Comparison of ENCODE assay signal across 12 cellular contexts in the genomic region with DNA sequence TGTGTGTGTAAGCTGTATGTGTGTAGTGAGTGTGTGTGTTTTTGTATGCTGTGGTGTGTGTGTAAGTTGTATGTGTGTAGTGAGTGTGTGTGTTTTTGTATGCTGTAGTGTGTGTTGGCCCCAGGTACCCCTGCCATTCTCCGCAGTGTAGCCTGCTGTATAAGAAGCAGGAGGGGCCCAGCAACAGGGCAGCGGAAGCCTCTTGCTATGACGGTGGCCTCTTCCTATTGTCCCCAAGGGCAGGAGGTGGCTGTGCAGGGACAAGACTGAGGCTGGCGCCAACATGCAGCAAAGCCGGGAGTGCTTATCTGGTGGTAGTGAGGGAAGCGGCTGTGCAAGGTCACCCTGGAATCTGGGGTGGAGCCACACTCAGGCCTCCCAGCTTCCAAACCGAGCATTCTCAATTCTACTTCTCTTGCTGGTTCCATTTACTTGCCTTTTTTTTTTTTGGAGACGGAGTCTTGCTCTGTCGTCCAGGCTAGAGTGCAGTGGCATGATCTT. TPM values are rescaled to one million over a fixed set of nuclear protein-coding genes. Genes with fewer than 3 reads are reported as not detected.
A peak's percentile ranks its signal among the peaks of the same experiment; 100 is the strongest.
DNase-seq lines count a peak whose midpoint lies in the region; ATAC-seq and TF ChIP-seq lines count a peak whose summit lies in the region.
"Had no signal": no experiment of that assay in that cellular context is flagged by ENCODE, and none has a peak within 500 bp of the region (broad histone marks: within the 10 kb centered on the region; RNA-seq: fewer than 3 reads in every experiment).

No MANE protein-coding gene starts in this region.

- in situ Hi-C loops in Caki2 (cut with HindIII; ENCODE audit: low pct_unique_long_range_greater_than_20kb, low sequenced_read_pairs): no loop called here

- TF ChIP-seq CTCF in fibroblast of lung (conservative IDR thresholded peaks at IDR 0.05 in 1 of 2, IDR thresholded peaks at IDR 0.05 in 1 of 2; ENCODE audit: low read depth in 1 of 2, low read length in 2 of 2): no peak
- no peak for TF ChIP-seq CTCF in neural progenitor cell (IDR thresholded peaks at IDR 0.05)

- no peak overlapping the region for H3K27ac Mint-ChIP-seq in neural progenitor cell

- no peak overlapping the region for H3K4me3 ChIP-seq in fibroblast of lung (replicated peaks in 1 of 4; ENCODE audit: control extremely low read depth in 1 of 4, insufficient read depth in 1 of 4, low read depth in 3 of 4, low read length in 4 of 4)
- H3K4me3 ChIP-seq in neural progenitor cell: no peak overlapping the region

- H3K9me3 ChIP-seq in fibroblast of lung (ENCODE audit: control insufficient read depth, insufficient read depth, low read depth, low read length): no peaks in the 10 kb centered on the region
- H3K9me3 ChIP-seq in neural progenitor cell (ENCODE audit: low read depth): no peaks in the 10 kb centered on the region

- peaks cover 17% of the 10 kb centered on the region for H3F3A ChIP-seq in neural progenitor cell (ENCODE audit: low read depth)

- H3K4me2 ChIP-seq in fibroblast of lung (ENCODE audit: extremely low read depth, insufficient read depth, low read length) (no peak overlapping the region), neural progenitor cell (no peak overlapping the region)

- H4K20me1 ChIP-seq in fibroblast of lung (ENCODE audit: control insufficient read depth, extremely low read depth, insufficient read depth, low read length) (no peaks in the 10 kb centered on the region), neural progenitor cell (ENCODE audit: low read depth) (no peaks in the 10 kb centered on the region)

- H3K9ac ChIP-seq in fibroblast of lung (ENCODE audit: insufficient read depth, low read length) (no peak overlapping the region), neural progenitor cell (no peak overlapping the region)

- H3K27me3 ChIP-seq in fibroblast of lung (ENCODE audit: control insufficient read depth, insufficient read depth, low read length) (no peaks in the 10 kb centered on the region), neural progenitor cell (no peaks in the 10 kb centered on the region)

- peaks cover 8% of the 10 kb centered on the region for H3K4me1 Mint-ChIP-seq in neural progenitor cell

- H3K4me1 ChIP-seq in fibroblast of lung (ENCODE audit: control insufficient read depth, extremely low read depth, insufficient read depth, low read length) (peaks cover 4% of the 10 kb centered on the region), neural progenitor cell (no peaks in the 10 kb centered on the region)

- H3K4me3 Mint-ChIP-seq in neural progenitor cell: no peak overlapping the region

- ATAC-seq in GM21390 (IDR thresholded peaks at IDR 0.05; ENCODE audit: unreplicated experiment): no peak

- H2AFZ ChIP-seq in fibroblast of lung (ENCODE audit: low read length) (no peak overlapping the region), neural progenitor cell (replicated peaks) (no peak overlapping the region)

- H3K9me3 Mint-ChIP-seq in neural progenitor cell: no peaks in the 10 kb centered on the region

- H3K36me3 ChIP-seq in fibroblast of lung (ENCODE audit: control insufficient read depth, insufficient read depth, low read length) (no peaks in the 10 kb centered on the region), neural progenitor cell (no peaks in the 10 kb centered on the region)

- no peaks in the 10 kb centered on the region for H3K36me3 Mint-ChIP-seq in neural progenitor cell

- H3K79me2 ChIP-seq in fibroblast of lung (ENCODE audit: control insufficient read depth, insufficient read depth, low read length): no peaks in the 10 kb centered on the region
- no peaks in the 10 kb centered on the region for H3K79me2 ChIP-seq in neural progenitor cell (ENCODE audit: low read depth)

- peak; percentile 37 for DNase-seq in Caki2 (ENCODE audit: low read depth)
- DNase-seq in RPMI8226: peak; percentile 37
- DNase-seq in fibroblast of lung (ENCODE audit: low read depth in 2 of 2): peak; percentile 21 to 34
- DNase-seq in neural progenitor cell (ENCODE audit: low spot score): peak; percentile 74
- DNase-seq in NCI-H345 (lab: John Stamatoyannopoulos, UW): no peak
- no peak for DNase-seq in DMS153 (lab: John Stamatoyannopoulos, UW)
- DNase-seq in NCI-H1930 (lab: John Stamatoyannopoulos, UW): no peak
- DNase-seq: activated CD4-positive, alpha-beta T cell treated with anti-CD3 and anti-CD28 coated beads, Interleukin-2, amount 50 U/mL, for 1 hour; DMS53; NCI-H1092 treated with DMSO at 0.1 percent for 48 hours had no signal

- no peaks in the 10 kb centered on the region for H3K27me3 Mint-ChIP-seq in neural progenitor cell (ENCODE audit: insufficient read depth, low read depth)

- H3K27ac ChIP-seq in fibroblast of lung (ENCODE audit: insufficient read depth, low read length): no peak overlapping the region
- H3K27ac ChIP-seq in neural progenitor cell: no peak overlapping the region
- H3K27ac ChIP-seq: epithelial cell of prostate had no signal

RNA-seq across cellular contexts. Expression of a gene that starts 5.1 kb away (rescaled TPM):
- not detected in 2 replicates for total RNA-seq in Caki2 (2014; rRNA removed; shearing (Covaris generic); ENCODE audit: low replicate concordance)
- total RNA-seq in fibroblast of lung (under 0.01 and 0.17 TPM in 2 replicates), neural progenitor cell (ENCODE audit: low replicate concordance) (0.22 TPM in 1 of 2 replicates, not detected in the other)
- 0.34 and 0.41 TPM in 2 replicates for polyA plus RNA-seq in fibroblast of lung
- polyA plus RNA-seq in fibroblast of lung (2012): 0.37 and 0.48 TPM in 2 replicates
- not detected in 2 replicates for polyA minus RNA-seq in fibroblast of lung (ENCODE audit: low replicate concordance)

RNA-seq across cellular contexts. Expression of a gene that starts 8.4 kb away (rescaled TPM):
- 26.7 and 36.7 TPM in 2 replicates for total RNA-seq in Caki2 (2014; rRNA removed; shearing (Covaris generic); ENCODE audit: low replicate concordance)
- total RNA-seq in fibroblast of lung (0.26 and 1.2 TPM in 2 replicates), neural progenitor cell (ENCODE audit: low replicate concordance) (not detected in 2 replicates)
- polyA plus RNA-seq in fibroblast of lung: 3.1 and 3.3 TPM in 2 replicates
- polyA plus RNA-seq in fibroblast of lung (2012): 5.9 and 6.3 TPM in 2 replicates
- polyA minus RNA-seq in fibroblast of lung (ENCODE audit: low replicate concordance): 5.4 and 6.0 TPM in 2 replicates

RNA-seq across cellular contexts. Expression of a gene that starts 43.6 kb away (rescaled TPM):
- not detected in 2 replicates for total RNA-seq in Caki2 (2014; rRNA removed; shearing (Covaris generic); ENCODE audit: low replicate concordance)
- 0.17 TPM in 1 of 2 replicates, not detected in the other for total RNA-seq in fibroblast of lung
- 0.17 and 0.18 TPM in 2 replicates for polyA plus RNA-seq in fibroblast of lung
- not detected in 2 replicates for polyA plus RNA-seq in fibroblast of lung (2012)
- polyA minus RNA-seq in fibroblast of lung (ENCODE audit: low replicate concordance): not detected in 2 replicates
- total RNA-seq in neural progenitor cell (ENCODE audit: low replicate concordance): not detected in 2 replicates

RNA-seq across cellular contexts. Expression of a gene that starts 44.2 kb away (rescaled TPM):
- not detected in 2 replicates for total RNA-seq in Caki2 (2014; rRNA removed; shearing (Covaris generic); ENCODE audit: low replicate concordance)
- total RNA-seq in fibroblast of lung (not detected in 2 replicates), neural progenitor cell (ENCODE audit: low replicate concordance) (not detected in 2 replicates)
- not detected in 2 replicates for polyA plus RNA-seq in fibroblast of lung
- polyA plus RNA-seq in fibroblast of lung (2012): not detected in 2 replicates
- not detected in 2 replicates for polyA minus RNA-seq in fibroblast of lung (ENCODE audit: low replicate concordance)

Comparison
In these comparisons a context has a peak if more than half of its experiments do, and no peak if none do; other contexts are left out.
1. DNase-seq: peak in Caki2 (single experiment), RPMI8226 (single experiment), fibroblast of lung (2 of 2) and neural progenitor cell (single experiment); none in NCI-H345 (single experiment), DMS153 (single experiment) and NCI-H1930 (0 of 2).
2. RNA of a gene that starts 8.4 kb away (total RNA-seq): 26.7 to 36.7 TPM in Caki2; 0.26 to 1.2 TPM in fibroblast of lung and not detected in neural progenitor cell; every median in the first group is over 10 times any median in the second.